In the genomic region with DNA sequence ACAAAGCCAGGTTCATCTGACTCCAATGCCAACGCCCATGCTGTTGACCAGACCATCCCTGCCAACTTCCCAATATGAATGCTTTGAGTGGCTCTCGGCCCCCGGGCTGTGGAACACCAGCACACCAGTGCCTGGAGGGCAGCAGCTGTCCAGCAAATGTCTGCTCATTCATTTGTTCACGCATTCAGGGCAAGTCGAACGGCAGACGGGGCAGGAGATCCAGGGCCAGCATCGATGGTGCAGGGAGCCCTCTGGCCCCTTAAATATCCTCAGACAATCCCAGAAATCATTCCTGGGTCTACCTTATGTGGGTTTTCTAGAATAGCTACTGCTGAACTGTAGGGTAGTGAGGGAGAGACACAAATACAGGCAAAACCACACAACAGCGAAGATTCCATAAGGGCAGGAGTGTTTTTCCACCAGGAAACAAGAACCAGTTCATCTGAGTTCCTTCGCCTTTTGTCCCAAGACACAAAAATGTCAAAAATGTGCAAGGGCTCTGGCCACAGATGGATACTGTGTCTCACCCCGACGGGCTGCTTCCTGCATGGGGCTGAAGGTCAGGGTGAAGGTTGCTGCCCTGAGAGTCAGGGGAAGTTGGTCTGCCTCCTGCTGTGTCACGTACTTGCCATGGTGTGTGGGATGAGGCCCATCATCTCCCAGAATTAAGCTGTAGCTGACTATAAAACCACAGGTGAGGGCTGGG, we compare ENCODE assay signal across 1 cellular context.
TF ChIP-seq lines count a peak whose summit lies in the region.

No MANE protein-coding gene starts in this region.

TF ChIP-seq in HepG2, 621 proteins besides CTCF, POLR2A, EP300 and RAD21 (continued from another document and continues in another):
- peak; percentile 59; the same call in 1 of the 2 replicates for TF ChIP-seq ZBTB33 (CRISPR knock-in tag; IDR thresholded peaks at IDR 0.05)
- no peak for TF ChIP-seq ZNF468 (CRISPR knock-in tag; IDR thresholded peaks at IDR 0.05)
- no peak for TF ChIP-seq ZNF282 (IDR thresholded peaks at IDR 0.05; ENCODE audit: partially characterized antibody)
- TF ChIP-seq ZSCAN29 (CRISPR knock-in tag; conservative IDR thresholded peaks at IDR 0.05): peak; percentile 95
- TF ChIP-seq, protein P1, sequence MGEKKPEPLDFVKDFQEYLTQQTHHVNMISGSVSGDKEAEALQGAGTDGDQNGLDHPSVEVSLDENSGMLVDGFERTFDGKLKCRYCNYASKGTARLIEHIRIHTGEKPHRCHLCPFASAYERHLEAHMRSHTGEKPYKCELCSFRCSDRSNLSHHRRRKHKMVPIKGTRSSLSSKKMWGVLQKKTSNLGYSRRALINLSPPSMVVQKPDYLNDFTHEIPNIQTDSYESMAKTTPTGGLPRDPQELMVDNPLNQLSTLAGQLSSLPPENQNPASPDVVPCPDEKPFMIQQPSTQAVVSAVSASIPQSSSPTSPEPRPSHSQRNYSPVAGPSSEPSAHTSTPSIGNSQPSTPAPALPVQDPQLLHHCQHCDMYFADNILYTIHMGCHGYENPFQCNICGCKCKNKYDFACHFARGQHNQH (CRISPR knock-in tag; IDR thresholded peaks at IDR 0.05): peak; percentile 77; the same call in 1 of the 2 replicates
- TF ChIP-seq, protein P2, sequence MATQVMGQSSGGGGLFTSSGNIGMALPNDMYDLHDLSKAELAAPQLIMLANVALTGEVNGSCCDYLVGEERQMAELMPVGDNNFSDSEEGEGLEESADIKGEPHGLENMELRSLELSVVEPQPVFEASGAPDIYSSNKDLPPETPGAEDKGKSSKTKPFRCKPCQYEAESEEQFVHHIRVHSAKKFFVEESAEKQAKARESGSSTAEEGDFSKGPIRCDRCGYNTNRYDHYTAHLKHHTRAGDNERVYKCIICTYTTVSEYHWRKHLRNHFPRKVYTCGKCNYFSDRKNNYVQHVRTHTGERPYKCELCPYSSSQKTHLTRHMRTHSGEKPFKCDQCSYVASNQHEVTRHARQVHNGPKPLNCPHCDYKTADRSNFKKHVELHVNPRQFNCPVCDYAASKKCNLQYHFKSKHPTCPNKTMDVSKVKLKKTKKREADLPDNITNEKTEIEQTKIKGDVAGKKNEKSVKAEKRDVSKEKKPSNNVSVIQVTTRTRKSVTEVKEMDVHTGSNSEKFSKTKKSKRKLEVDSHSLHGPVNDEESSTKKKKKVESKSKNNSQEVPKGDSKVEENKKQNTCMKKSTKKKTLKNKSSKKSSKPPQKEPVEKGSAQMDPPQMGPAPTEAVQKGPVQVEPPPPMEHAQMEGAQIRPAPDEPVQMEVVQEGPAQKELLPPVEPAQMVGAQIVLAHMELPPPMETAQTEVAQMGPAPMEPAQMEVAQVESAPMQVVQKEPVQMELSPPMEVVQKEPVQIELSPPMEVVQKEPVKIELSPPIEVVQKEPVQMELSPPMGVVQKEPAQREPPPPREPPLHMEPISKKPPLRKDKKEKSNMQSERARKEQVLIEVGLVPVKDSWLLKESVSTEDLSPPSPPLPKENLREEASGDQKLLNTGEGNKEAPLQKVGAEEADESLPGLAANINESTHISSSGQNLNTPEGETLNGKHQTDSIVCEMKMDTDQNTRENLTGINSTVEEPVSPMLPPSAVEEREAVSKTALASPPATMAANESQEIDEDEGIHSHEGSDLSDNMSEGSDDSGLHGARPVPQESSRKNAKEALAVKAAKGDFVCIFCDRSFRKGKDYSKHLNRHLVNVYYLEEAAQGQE (IDR thresholded peaks at IDR 0.05; ENCODE audit: borderline replicate concordance in 1 of 2, low read depth in 1 of 2, low read length in 2 of 2): no peak
- no peak for TF ChIP-seq PLRG1 (conservative IDR thresholded peaks at IDR 0.05)
- TF ChIP-seq ZNF761 (CRISPR knock-in tag; conservative IDR thresholded peaks at IDR 0.05): peak; percentile 90
- peak; percentile 24; the same call in 1 of the 2 replicates for TF ChIP-seq BORCS8-MEF2B (CRISPR knock-in tag; IDR thresholded peaks at IDR 0.05)
- no peak for TF ChIP-seq ASH2L (IDR thresholded peaks at IDR 0.05; ENCODE audit: insufficient read length, low read depth, low read length)
- no peak for TF ChIP-seq DNMT3B (CRISPR knock-in tag; conservative IDR thresholded peaks at IDR 0.05)
- no peak for TF ChIP-seq NFE2L2 (IDR thresholded peaks at IDR 0.05; ENCODE audit: low read length)
- 0 out of 2 replicates have a peak, but pooled peaks have one; percentile 53 for TF ChIP-seq ATF6 (CRISPR knock-in tag; conservative IDR thresholded peaks at IDR 0.05)
- TF ChIP-seq ZNF572 (CRISPR knock-in tag; IDR thresholded peaks at IDR 0.05): 0 out of 2 replicates have a peak, but pooled peaks have one; percentile 70
- TF ChIP-seq JUN (CRISPR knock-in tag; IDR thresholded peaks at IDR 0.05): 0 out of 2 replicates have a peak, but pooled peaks have one; percentile 33
- peak; percentile 67; the same call in 1 of the 2 replicates for TF ChIP-seq ZNF619 (CRISPR knock-in tag; IDR thresholded peaks at IDR 0.05)
- TF ChIP-seq MED8 (CRISPR knock-in tag; IDR thresholded peaks at IDR 0.05; ENCODE audit: insufficient replicate concordance): no peak
- no peak for TF ChIP-seq WIZ (CRISPR knock-in tag; IDR thresholded peaks at IDR 0.05)
- peak; percentile 95 for TF ChIP-seq ZNF691 (CRISPR knock-in tag; IDR thresholded peaks at IDR 0.05; ENCODE audit: borderline replicate concordance, low read depth)
- 0 out of 2 replicates have a peak, but pooled peaks have one; percentile 23 for TF ChIP-seq ZNF776 (CRISPR knock-in tag; IDR thresholded peaks at IDR 0.05)
- no peak for TF ChIP-seq ZKSCAN1 (IDR thresholded peaks at IDR 0.05; ENCODE audit: low read length)
- peak; percentile 54; the same call in 1 of the 2 replicates for TF ChIP-seq ZNF772 (CRISPR knock-in tag; IDR thresholded peaks at IDR 0.05)
- TF ChIP-seq, protein P3, sequence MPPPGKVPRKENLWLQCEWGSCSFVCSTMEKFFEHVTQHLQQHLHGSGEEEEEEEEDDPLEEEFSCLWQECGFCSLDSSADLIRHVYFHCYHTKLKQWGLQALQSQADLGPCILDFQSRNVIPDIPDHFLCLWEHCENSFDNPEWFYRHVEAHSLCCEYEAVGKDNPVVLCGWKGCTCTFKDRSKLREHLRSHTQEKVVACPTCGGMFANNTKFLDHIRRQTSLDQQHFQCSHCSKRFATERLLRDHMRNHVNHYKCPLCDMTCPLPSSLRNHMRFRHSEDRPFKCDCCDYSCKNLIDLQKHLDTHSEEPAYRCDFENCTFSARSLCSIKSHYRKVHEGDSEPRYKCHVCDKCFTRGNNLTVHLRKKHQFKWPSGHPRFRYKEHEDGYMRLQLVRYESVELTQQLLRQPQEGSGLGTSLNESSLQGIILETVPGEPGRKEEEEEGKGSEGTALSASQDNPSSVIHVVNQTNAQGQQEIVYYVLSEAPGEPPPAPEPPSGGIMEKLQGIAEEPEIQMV (CRISPR knock-in tag; IDR thresholded peaks at IDR 0.05; ENCODE audit: low read depth): peak; percentile 86
- TF ChIP-seq ZNF530 (CRISPR knock-in tag; IDR thresholded peaks at IDR 0.05; ENCODE audit: low read depth): no peak
- TF ChIP-seq KDM6A (CRISPR knock-in tag; IDR thresholded peaks at IDR 0.05; ENCODE audit: low read depth): peak; percentile 39; the same call in 1 of the 2 replicates
- peak; percentile 57; the same call in 1 of the 2 replicates for TF ChIP-seq ZNF563 (CRISPR knock-in tag; IDR thresholded peaks at IDR 0.05)
- TF ChIP-seq SMAD3 (CRISPR knock-in tag; IDR thresholded peaks at IDR 0.05): no peak
- TF ChIP-seq, protein P4, sequence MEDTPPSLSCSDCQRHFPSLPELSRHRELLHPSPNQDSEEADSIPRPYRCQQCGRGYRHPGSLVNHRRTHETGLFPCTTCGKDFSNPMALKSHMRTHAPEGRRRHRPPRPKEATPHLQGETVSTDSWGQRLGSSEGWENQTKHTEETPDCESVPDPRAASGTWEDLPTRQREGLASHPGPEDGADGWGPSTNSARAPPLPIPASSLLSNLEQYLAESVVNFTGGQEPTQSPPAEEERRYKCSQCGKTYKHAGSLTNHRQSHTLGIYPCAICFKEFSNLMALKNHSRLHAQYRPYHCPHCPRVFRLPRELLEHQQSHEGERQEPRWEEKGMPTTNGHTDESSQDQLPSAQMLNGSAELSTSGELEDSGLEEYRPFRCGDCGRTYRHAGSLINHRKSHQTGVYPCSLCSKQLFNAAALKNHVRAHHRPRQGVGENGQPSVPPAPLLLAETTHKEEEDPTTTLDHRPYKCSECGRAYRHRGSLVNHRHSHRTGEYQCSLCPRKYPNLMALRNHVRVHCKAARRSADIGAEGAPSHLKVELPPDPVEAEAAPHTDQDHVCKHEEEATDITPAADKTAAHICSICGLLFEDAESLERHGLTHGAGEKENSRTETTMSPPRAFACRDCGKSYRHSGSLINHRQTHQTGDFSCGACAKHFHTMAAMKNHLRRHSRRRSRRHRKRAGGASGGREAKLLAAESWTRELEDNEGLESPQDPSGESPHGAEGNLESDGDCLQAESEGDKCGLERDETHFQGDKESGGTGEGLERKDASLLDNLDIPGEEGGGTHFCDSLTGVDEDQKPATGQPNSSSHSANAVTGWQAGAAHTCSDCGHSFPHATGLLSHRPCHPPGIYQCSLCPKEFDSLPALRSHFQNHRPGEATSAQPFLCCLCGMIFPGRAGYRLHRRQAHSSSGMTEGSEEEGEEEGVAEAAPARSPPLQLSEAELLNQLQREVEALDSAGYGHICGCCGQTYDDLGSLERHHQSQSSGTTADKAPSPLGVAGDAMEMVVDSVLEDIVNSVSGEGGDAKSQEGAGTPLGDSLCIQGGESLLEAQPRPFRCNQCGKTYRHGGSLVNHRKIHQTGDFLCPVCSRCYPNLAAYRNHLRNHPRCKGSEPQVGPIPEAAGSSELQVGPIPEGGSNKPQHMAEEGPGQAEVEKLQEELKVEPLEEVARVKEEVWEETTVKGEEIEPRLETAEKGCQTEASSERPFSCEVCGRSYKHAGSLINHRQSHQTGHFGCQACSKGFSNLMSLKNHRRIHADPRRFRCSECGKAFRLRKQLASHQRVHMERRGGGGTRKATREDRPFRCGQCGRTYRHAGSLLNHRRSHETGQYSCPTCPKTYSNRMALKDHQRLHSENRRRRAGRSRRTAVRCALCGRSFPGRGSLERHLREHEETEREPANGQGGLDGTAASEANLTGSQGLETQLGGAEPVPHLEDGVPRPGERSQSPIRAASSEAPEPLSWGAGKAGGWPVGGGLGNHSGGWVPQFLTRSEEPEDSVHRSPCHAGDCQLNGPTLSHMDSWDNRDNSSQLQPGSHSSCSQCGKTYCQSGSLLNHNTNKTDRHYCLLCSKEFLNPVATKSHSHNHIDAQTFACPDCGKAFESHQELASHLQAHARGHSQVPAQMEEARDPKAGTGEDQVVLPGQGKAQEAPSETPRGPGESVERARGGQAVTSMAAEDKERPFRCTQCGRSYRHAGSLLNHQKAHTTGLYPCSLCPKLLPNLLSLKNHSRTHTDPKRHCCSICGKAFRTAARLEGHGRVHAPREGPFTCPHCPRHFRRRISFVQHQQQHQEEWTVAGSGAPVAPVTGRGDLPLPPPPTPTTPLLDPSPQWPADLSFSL (CRISPR knock-in tag; IDR thresholded peaks at IDR 0.05): peak; percentile 89
- TF ChIP-seq ZNF720 (CRISPR knock-in tag; IDR thresholded peaks at IDR 0.05): no peak
- TF ChIP-seq ZNF253 (CRISPR knock-in tag; IDR thresholded peaks at IDR 0.05; ENCODE audit: borderline replicate concordance): no peak
- TF ChIP-seq, protein P5, sequence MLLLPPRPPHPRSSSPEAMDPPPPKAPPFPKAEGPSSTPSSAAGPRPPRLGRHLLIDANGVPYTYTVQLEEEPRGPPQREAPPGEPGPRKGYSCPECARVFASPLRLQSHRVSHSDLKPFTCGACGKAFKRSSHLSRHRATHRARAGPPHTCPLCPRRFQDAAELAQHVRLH (CRISPR knock-in tag; IDR thresholded peaks at IDR 0.05; ENCODE audit: borderline replicate concordance, low read depth): peak; percentile 84; the same call in 1 of the 2 replicates
